1 cellular context compared by ENCODE assay signal in the genomic region with DNA sequence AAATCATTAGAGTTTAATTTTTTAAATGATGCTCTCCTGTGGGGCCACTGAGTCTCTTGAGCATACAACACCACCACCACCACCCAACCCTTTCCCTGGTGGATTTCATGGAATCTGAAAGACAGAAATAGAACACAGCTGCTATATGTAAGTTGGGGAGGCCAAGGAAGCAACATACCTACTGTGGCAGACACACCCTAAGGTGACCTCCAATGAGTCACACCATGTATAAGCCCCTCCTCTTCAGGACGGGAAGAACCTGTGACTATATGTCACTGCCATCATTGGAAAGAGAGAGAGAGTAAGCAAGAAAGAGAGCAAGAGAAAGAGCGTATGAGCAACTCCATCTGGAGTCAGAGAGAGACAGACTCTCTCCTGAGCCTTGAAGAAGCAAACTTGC.
TF ChIP-seq lines count a peak whose summit lies in the region.

No MANE protein-coding gene starts in this region.

TF ChIP-seq in H1, 55 proteins besides CTCF, POLR2A, EP300 and RAD21 (continued from another document):
- TF ChIP-seq NRF1 (IDR thresholded peaks at IDR 0.05; ENCODE audit: low read depth, low read length) (no peak), GTF2F1 (IDR thresholded peaks at IDR 0.05; ENCODE audit: borderline replicate concordance, low read depth, low read length) (no peak)
